24 cellular contexts compared by ENCODE assay signal in genomic region chr10:110337906-110338305, GRCh38. TPM values are rescaled to one million over a fixed set of nuclear protein-coding genes. Genes with fewer than 3 reads are reported as not detected.
DNase-seq lines count a peak whose midpoint lies in the region; ATAC-seq and TF ChIP-seq lines count a peak whose summit lies in the region.
"Had no signal": no experiment of that assay in that cellular context is flagged by ENCODE, and none has a peak within 500 bp of the region (broad histone marks: within the 10 kb centered on the region; RNA-seq: fewer than 3 reads in every experiment).

No MANE protein-coding gene starts in this region.

- no peak for TF ChIP-seq CTCF in PC-3 (conservative IDR thresholded peaks at IDR 0.05; ENCODE audit: low read depth, low read length)
- no peak for TF ChIP-seq CTCF in fibroblast of mammary gland (conservative IDR thresholded peaks at IDR 0.05; ENCODE audit: control insufficient read depth, insufficient read depth, low read depth, low read length)

- no TSS peak for BruUV-seq in PC-3 (replicated peaks; lab: Mats Ljungman, UMichigan)

- no peaks in the 10 kb centered on the region for H3K27me3 ChIP-seq in PC-3 (ENCODE audit: low read length)
- H3K27me3 ChIP-seq: esophagus squamous epithelium, ovary, SJSA1, thyroid gland had no signal

- ATAC-seq in PC-3 (no peak), HG02610 (IDR thresholded peaks at IDR 0.05; ENCODE audit: unreplicated experiment) (no peak)
- ATAC-seq: activated naive CD4-positive, alpha-beta T cell treated with anti-CD3 and anti-CD28 coated beads, Interleukin-2, amount 50 U/mL, for 72 hours; effector memory CD8-positive, alpha-beta T cell; left lobe of liver; naive thymus-derived CD8-positive, alpha-beta T cell; stimulated activated naive CD8-positive, alpha-beta T cell treated with anti-CD3 and anti-CD28 coated beads, Interleukin-15, Interleukin-2, amounts not matched to agents 100 U/mL and 50 U/mL, for 24 hours; T-helper 17 cell had no signal

- peak; percentile 18 for DNase-seq in AG08395 (ENCODE audit: low spot score)
- DNase-seq in HCEC 1CT, result peak; percentile 57
- peak; percentile 62 for DNase-seq in PC-3
- peak; percentile 86 for DNase-seq in fibroblast of mammary gland (ENCODE audit: low read depth)
- DNase-seq in anterior cingulate cortex (lab: John Stamatoyannopoulos, UW), result no peak
- no peak for DNase-seq in effector CD8-positive, alpha-beta T cell (lab: John Stamatoyannopoulos, UW)
- DNase-seq in activated naive CD4-positive, alpha-beta T cell treated with anti-CD3 and anti-CD28 coated beads, Interleukin-2, amount 50 U/mL, for 16 hours, result no peak
- DNase-seq: activated CD4-positive, alpha-beta T cell treated with anti-CD3 and anti-CD28 coated beads for 48 hours; CD4-positive, alpha-beta T cell; effector memory CD8-positive, alpha-beta T cell; esophagus squamous epithelium; heart right ventricle; naive thymus-derived CD8-positive, alpha-beta T cell; NCI-H187 treated with DMSO at 0.1 percent for 48 hours; NCI-H345; ovary; stimulated activated CD4-positive, alpha-beta T cell treated with anti-CD3 and anti-CD28 coated beads, Interleukin-4, amount 100 ng/mL, for 24 hours; stimulated activated naive CD8-positive, alpha-beta T cell treated with anti-CD3 and anti-CD28 coated beads, Interleukin-15, Interleukin-2, amounts not matched to agents 100 U/mL and 50 U/mL, for 24 hours; T-helper 17 cell had no signal

- CTCF ChIA-PET in PC-3 (lab: Charles Lee), result no interaction called here

- no peaks in the 10 kb centered on the region for H3K9me3 ChIP-seq in PC-3 (ENCODE audit: low read length)
- H3K9me3 ChIP-seq: esophagus squamous epithelium, heart right ventricle, ovary, SJSA1, thyroid gland had no signal

- H3K36me3 ChIP-seq in PC-3 (ENCODE audit: low read depth, low read length), result no peaks in the 10 kb centered on the region
- H3K36me3 ChIP-seq: esophagus squamous epithelium, heart right ventricle, ovary, SJSA1, thyroid gland had no signal

- POLR2A ChIA-PET in PC-3 (lab: Charles Lee; ENCODE audit: unreplicated experiment), result no interaction called here

- no peaks in the 10 kb centered on the region for H3K9me2 ChIP-seq in PC-3 (replicated peaks; ENCODE audit: low read length)

- no peaks in the 10 kb centered on the region for H3K79me2 ChIP-seq in PC-3 (ENCODE audit: low read length)

- no peaks in the 10 kb centered on the region for H4K20me1 ChIP-seq in PC-3 (ENCODE audit: low read length)

- no peak overlapping the region for H3K4me2 ChIP-seq in PC-3 (ENCODE audit: low read length)

- no peak overlapping the region for H3K27ac ChIP-seq in PC-3 (ENCODE audit: low read length)
- H3K27ac ChIP-seq: esophagus squamous epithelium, heart right ventricle, ovary, thyroid gland had no signal

- peaks cover 30% of the 10 kb centered on the region for H3K4me1 ChIP-seq in PC-3 (ENCODE audit: insufficient read depth, low read length)

- no peak overlapping the region for H2AFZ ChIP-seq in PC-3 (ENCODE audit: low read length)

- no peak overlapping the region for H3K9ac ChIP-seq in PC-3 (ENCODE audit: low read length)

- intact Hi-C loops in PC-3 (cut with micrococcal nuclease), result no loop called here

- no peaks in the 10 kb centered on the region for H3F3A ChIP-seq in PC-3 (ENCODE audit: low read length, unreplicated experiment)

- H3K4me3 ChIP-seq in PC-3 (ENCODE audit: low read length) (no peak overlapping the region), fibroblast of mammary gland (ENCODE audit: control insufficient read depth, low read depth, low read length) (no peak overlapping the region)
- H3K4me3 ChIP-seq: esophagus squamous epithelium, heart right ventricle, ovary, SJSA1, thyroid gland had no signal

RNA-seq across cellular contexts. Expression of gene SMNDC1, which starts 33.2 kb away (rescaled TPM):
- 16.3 and 18.4 TPM in 2 replicates for total RNA-seq in PC-3 (2014; rRNA removed)

Comparison
In these comparisons a context has a peak if more than half of its experiments do, and no peak if none do; other contexts are left out.
1. DNase-seq: peak in AG08395 (single experiment), HCEC 1CT (single experiment), PC-3 (single experiment) and fibroblast of mammary gland (single experiment); none in anterior cingulate cortex (0 of 58), effector CD8-positive, alpha-beta T cell (single experiment) and activated naive CD4-positive, alpha-beta T cell treated with anti-CD3 and anti-CD28 coated beads, Interleukin-2, amount 50 U/mL, for 16 hours (single experiment).